In genomic region chr17:57998234-57998746, GRCh38 we compare ENCODE assay signal across 1 cellular context.
TF ChIP-seq lines count a peak whose summit lies in the region.

No MANE protein-coding gene starts in this region.

TF ChIP-seq in K562, 482 proteins besides CTCF, POLR2A, EP300 and RAD21:
- TF ChIP-seq, protein P1, sequence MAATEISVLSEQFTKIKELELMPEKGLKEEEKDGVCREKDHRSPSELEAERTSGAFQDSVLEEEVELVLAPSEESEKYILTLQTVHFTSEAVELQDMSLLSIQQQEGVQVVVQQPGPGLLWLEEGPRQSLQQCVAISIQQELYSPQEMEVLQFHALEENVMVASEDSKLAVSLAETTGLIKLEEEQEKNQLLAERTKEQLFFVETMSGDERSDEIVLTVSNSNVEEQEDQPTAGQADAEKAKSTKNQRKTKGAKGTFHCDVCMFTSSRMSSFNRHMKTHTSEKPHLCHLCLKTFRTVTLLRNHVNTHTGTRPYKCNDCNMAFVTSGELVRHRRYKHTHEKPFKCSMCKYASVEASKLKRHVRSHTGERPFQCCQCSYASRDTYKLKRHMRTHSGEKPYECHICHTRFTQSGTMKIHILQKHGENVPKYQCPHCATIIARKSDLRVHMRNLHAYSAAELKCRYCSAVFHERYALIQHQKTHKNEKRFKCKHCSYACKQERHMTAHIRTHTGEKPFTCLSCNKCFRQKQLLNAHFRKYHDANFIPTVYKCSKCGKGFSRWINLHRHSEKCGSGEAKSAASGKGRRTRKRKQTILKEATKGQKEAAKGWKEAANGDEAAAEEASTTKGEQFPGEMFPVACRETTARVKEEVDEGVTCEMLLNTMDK (IDR thresholded peaks at IDR 0.05; ENCODE audit: borderline replicate concordance, insufficient read depth, low read depth, low read length, poor library complexity, severe bottlenecking) = no peak
- TF ChIP-seq EWSR1 (IDR thresholded peaks at IDR 0.05; ENCODE audit: borderline replicate concordance, low read depth, partially characterized antibody) (peak; percentile 94), ZNF77 (CRISPR knock-in tag; IDR thresholded peaks at IDR 0.05) (0 out of 2 replicates have a peak, but pooled peaks have one; percentile 9), MYNN (IDR thresholded peaks at IDR 0.05) (0 out of 2 replicates have a peak, but pooled peaks have one; percentile 14), MYNN (CRISPR knock-in tag; IDR thresholded peaks at IDR 0.05) (no peak), KAT7 (CRISPR knock-in tag; IDR thresholded peaks at IDR 0.05; ENCODE audit: borderline replicate concordance) (no peak), ARID1B (IDR thresholded peaks at IDR 0.05) (no peak), ARHGAP35 (IDR thresholded peaks at IDR 0.05; ENCODE audit: partially characterized antibody) (no peak), POLR2AphosphoS2 (IDR thresholded peaks at IDR 0.05; ENCODE audit: low read length) (peak; percentile 35; the same call in 1 of the 2 replicates), ZNF551 (CRISPR knock-in tag; IDR thresholded peaks at IDR 0.05) (0 out of 2 replicates have a peak, but pooled peaks have one; percentile 52), GTF2E2 (tag; IDR thresholded peaks at IDR 0.05) (no peak), POLR2G (IDR thresholded peaks at IDR 0.05; ENCODE audit: low read depth, low read length) (peak; percentile 43), SUPT5H (IDR thresholded peaks at IDR 0.05) (peak; percentile 27; the same call in 1 of the 2 replicates), HNRNPUL1 (IDR thresholded peaks at IDR 0.05; ENCODE audit: low read length) (no peak)
- TF ChIP-seq, protein P2, sequence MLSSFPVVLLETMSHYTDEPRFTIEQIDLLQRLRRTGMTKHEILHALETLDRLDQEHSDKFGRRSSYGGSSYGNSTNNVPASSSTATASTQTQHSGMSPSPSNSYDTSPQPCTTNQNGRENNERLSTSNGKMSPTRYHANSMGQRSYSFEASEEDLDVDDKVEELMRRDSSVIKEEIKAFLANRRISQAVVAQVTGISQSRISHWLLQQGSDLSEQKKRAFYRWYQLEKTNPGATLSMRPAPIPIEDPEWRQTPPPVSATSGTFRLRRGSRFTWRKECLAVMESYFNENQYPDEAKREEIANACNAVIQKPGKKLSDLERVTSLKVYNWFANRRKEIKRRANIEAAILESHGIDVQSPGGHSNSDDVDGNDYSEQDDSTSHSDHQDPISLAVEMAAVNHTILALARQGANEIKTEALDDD (IDR thresholded peaks at IDR 0.05) = peak; percentile 69
TF ChIP-seq in K562: peak in this region for 8.
